Comparison of ENCODE assay signal across 8 cellular contexts in the genomic region with DNA sequence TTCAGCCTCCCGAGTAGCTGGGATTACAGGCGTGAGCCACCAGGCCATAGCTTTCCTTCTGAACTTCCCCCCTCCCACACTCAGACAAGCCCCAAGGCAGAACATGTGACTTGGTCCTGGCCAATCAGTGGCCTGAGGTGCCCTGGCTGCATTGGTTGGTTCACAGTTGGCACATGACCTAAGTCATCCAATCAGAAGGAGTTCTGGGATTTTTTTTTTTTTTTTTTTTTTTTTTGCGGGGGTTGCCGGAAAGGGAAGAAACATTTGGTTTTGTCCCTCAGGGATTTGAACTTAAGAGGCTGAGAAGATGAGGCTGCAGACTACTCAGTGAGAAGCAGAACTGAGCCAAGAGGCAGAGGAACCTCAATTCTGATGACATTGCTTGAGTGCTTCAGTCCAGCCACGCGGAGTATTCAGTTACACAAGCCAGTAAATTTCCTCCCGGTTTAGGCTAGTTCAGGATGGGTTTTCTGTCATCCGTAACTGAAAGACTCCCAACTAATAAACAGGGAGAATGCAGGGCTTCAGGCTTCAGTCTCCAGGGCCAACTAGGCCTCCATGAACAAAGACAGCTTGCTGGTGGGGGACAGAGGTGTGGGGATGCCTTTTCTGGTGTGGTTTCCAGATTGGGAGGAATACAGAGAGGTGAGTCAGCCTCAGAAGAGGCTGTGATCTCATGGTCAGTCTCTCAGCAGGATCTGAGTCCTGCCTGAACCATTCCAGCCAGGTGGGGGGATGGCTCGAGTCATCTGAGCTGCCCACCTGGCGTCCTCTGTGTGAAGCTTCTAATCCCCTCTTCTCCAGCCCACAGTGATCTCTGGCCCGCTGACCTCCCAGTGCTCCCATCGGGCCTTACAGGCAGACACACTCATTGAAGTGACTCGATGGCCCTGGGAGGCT. TPM values are rescaled to one million over a fixed set of nuclear protein-coding genes. Genes with fewer than 3 reads are reported as not detected.
A peak's percentile ranks its signal among the peaks of the same experiment; 100 is the strongest.
DNase-seq lines count a peak whose midpoint lies in the region; ATAC-seq lines count a peak whose summit lies in the region.

No MANE protein-coding gene starts in this region.

- CTCF ChIA-PET in activated CD4-positive, alpha-beta T cell treated with anti-CD3 and anti-CD28 coated beads, Interleukin-2, amount 10 ng/mL, durations not matched to agents 7 days and 5 days (lab: Charles Lee), result interaction anchor here (0.9 to 8.5 kb wide), 8 partner anchors 11 to 118 kb away, joined by 3 to 167 read pairs (median 7); no protein-coding TSS in a partner anchor

- H3K27ac Mint-ChIP-seq in activated CD4-positive, alpha-beta T cell treated with anti-CD3 and anti-CD28 coated beads, Interleukin-2, amount 10 ng/mL, durations not matched to agents 7 days and 5 days, result no peak overlapping the region

- H3K4me3 Mint-ChIP-seq in activated CD4-positive, alpha-beta T cell treated with anti-CD3 and anti-CD28 coated beads, Interleukin-2, amount 10 ng/mL, durations not matched to agents 7 days and 5 days, result no peak overlapping the region

- ATAC-seq in HG02981 (IDR thresholded peaks at IDR 0.05; ENCODE audit: unreplicated experiment) (peak; percentile 34), HG03135 (IDR thresholded peaks at IDR 0.05; ENCODE audit: unreplicated experiment) (no peak), GM21576 (IDR thresholded peaks at IDR 0.05; ENCODE audit: unreplicated experiment) (no peak)

- no peaks in the 10 kb centered on the region for H3K9me3 Mint-ChIP-seq in activated CD4-positive, alpha-beta T cell treated with anti-CD3 and anti-CD28 coated beads, Interleukin-2, amount 10 ng/mL, durations not matched to agents 7 days and 5 days

- peaks cover 14% of the 10 kb centered on the region for H3K36me3 Mint-ChIP-seq in activated CD4-positive, alpha-beta T cell treated with anti-CD3 and anti-CD28 coated beads, Interleukin-2, amount 10 ng/mL, durations not matched to agents 7 days and 5 days (ENCODE audit: low read depth)

- H3K27me3 Mint-ChIP-seq in activated CD4-positive, alpha-beta T cell treated with anti-CD3 and anti-CD28 coated beads, Interleukin-2, amount 10 ng/mL, durations not matched to agents 7 days and 5 days, result no peaks in the 10 kb centered on the region

- peaks cover 18% of the 10 kb centered on the region for H3K4me1 Mint-ChIP-seq in activated CD4-positive, alpha-beta T cell treated with anti-CD3 and anti-CD28 coated beads, Interleukin-2, amount 10 ng/mL, durations not matched to agents 7 days and 5 days

- peak; percentile 32 for DNase-seq in activated CD4-positive, alpha-beta T cell treated with anti-CD3 and anti-CD28 coated beads, Interleukin-2, amount 10 ng/mL, durations not matched to agents 7 days and 5 days
- DNase-seq in activated CD4-positive, alpha-beta T cell treated with anti-CD3 and anti-CD28 coated beads for 4 hours, result no peak
- DNase-seq in SHP77 treated with DMSO at 0.1 percent for 48 hours (lab: John Stamatoyannopoulos, UW) (peak; percentile 46), iPS-NIHi11 (ENCODE audit: low spot score) (peak; percentile 73)
- DNase-seq in effector CD8-positive, alpha-beta T cell (lab: John Stamatoyannopoulos, UW), result no peak

- POLR2A ChIA-PET in activated CD4-positive, alpha-beta T cell treated with anti-CD3 and anti-CD28 coated beads, Interleukin-2, amount 10 ng/mL, durations not matched to agents 7 days and 5 days (lab: Charles Lee), result no interaction called here

RNA-seq across cellular contexts. Expression of gene PTMA, which starts 9.2 kb away (rescaled TPM):
- 1,000 to 10,000 TPM; 1,700 to 2,208 TPM for total RNA-seq in activated CD4-positive, alpha-beta T cell treated with anti-CD3 and anti-CD28 coated beads, Interleukin-2, amount 10 ng/mL, durations not matched to agents 7 days and 5 days

Comparison
In these comparisons a context has a peak if more than half of its experiments do, and no peak if none do; other contexts are left out.
1. DNase-seq: peak in activated CD4-positive, alpha-beta T cell treated with anti-CD3 and anti-CD28 coated beads, Interleukin-2, amount 10 ng/mL, durations not matched to agents 7 days and 5 days (single experiment), SHP77 treated with DMSO at 0.1 percent for 48 hours (single experiment) and iPS-NIHi11 (single experiment); none in activated CD4-positive, alpha-beta T cell treated with anti-CD3 and anti-CD28 coated beads for 4 hours (0 of 2) and effector CD8-positive, alpha-beta T cell (single experiment).